Comparison of ENCODE assay signal across 8 cellular contexts in genomic region chr17:59513934-59514841, GRCh38. TPM values are rescaled to one million over a fixed set of nuclear protein-coding genes. Genes with fewer than 3 reads are reported as not detected.
A peak's percentile ranks its signal among the peaks of the same experiment; 100 is the strongest.
DNase-seq lines count a peak whose midpoint lies in the region; ATAC-seq and TF ChIP-seq lines count a peak whose summit lies in the region.

No MANE protein-coding gene starts in this region.

- no peak overlapping the region for H4K91ac ChIP-seq in mesenchymal stem cell (ENCODE audit: low read length)

- H3K23ac ChIP-seq in mesenchymal stem cell (ENCODE audit: low read length in 2 of 2): no peak overlapping the region

- TF ChIP-seq CTCF in HEK293 (tag by site-specific recombination; IDR thresholded peaks at IDR 0.05): no peak
- TF ChIP-seq CTCF in choroid plexus epithelial cell (conservative IDR thresholded peaks at IDR 0.05; ENCODE audit: low read depth, low read length): no peak

- H2AFZ ChIP-seq in mesenchymal stem cell (ENCODE audit: low read depth, low read length): no peak overlapping the region

- 72% methylated on average over 3 of the region's 8 CpGs for WGBS in mesenchymal stem cell

- DNase-seq in NCI-H510A treated with DMSO at 0.1 percent for 48 hours (lab: John Stamatoyannopoulos, UW) (peak; percentile 98), choroid plexus epithelial cell (ENCODE audit: low read depth) (peak; percentile 91), mesenchymal stem cell (peak; percentile 91)
- no peak for DNase-seq in stimulated activated CD4-positive, alpha-beta T cell treated with anti-CD3 and anti-CD28 coated beads, Interleukin-4, amount 100 ng/mL, for 4 hours
- DNase-seq in activated CD4-positive, alpha-beta T cell treated with anti-CD3 and anti-CD28 coated beads, Interleukin-2, amount 10 ng/mL, durations not matched to agents 7 days and 5 days: no peak
- DNase-seq in activated CD4-positive, alpha-beta T cell treated with anti-CD3 and anti-CD28 coated beads for 36 hours: no peak

- H2BK12ac ChIP-seq in mesenchymal stem cell (ENCODE audit: low read length in 2 of 2): no peak overlapping the region

- no peaks in the 10 kb centered on the region for H3K4me1 Mint-ChIP-seq in activated CD4-positive, alpha-beta T cell treated with anti-CD3 and anti-CD28 coated beads, Interleukin-2, amount 10 ng/mL, durations not matched to agents 7 days and 5 days
- no peaks in the 10 kb centered on the region for H3K4me1 Mint-ChIP-seq in activated CD4-positive, alpha-beta T cell treated with anti-CD3 and anti-CD28 coated beads for 36 hours

- H3K9me3 ChIP-seq in HEK293 (ENCODE audit: control insufficient read depth, insufficient read depth, low read depth, low read length) (no peaks in the 10 kb centered on the region), mesenchymal stem cell (ENCODE audit: control insufficient read depth, low read length) (no peaks in the 10 kb centered on the region)

- H3K36me3 ChIP-seq in HEK293 (ENCODE audit: control insufficient read depth in 2 of 2, insufficient read depth in 1 of 2, low read length in 2 of 2) (no peaks in the 10 kb centered on the region), mesenchymal stem cell (ENCODE audit: control insufficient read depth in 1 of 2, insufficient read depth in 2 of 2, low read depth in 1 of 2, low read length in 2 of 2) (no peaks in the 10 kb centered on the region)

- CTCF ChIA-PET in HEK293 (lab: Yijun Ruan, JAX): interaction anchor here (0.6 to 5.6 kb wide), 5 partner anchors 8 to 845 kb away, joined by 3 to 28 read pairs (median 4); no protein-coding TSS in a partner anchor
- CTCF ChIA-PET in activated CD4-positive, alpha-beta T cell treated with anti-CD3 and anti-CD28 coated beads, Interleukin-2, amount 10 ng/mL, durations not matched to agents 7 days and 5 days (lab: Charles Lee): no interaction called here
- CTCF ChIA-PET in activated CD4-positive, alpha-beta T cell treated with anti-CD3 and anti-CD28 coated beads for 36 hours (lab: Charles Lee): interaction anchor here (1.3 kb wide), 2 partner anchors 52 to 203 kb away, joined by 4 to 6 read pairs; no protein-coding TSS in a partner anchor

- H2BK15ac ChIP-seq in mesenchymal stem cell (ENCODE audit: low read depth, poor library complexity, severe bottlenecking): peak overlapping the region; percentile 52

- intact Hi-C loops in activated CD4-positive, alpha-beta T cell treated with anti-CD3 and anti-CD28 coated beads for 36 hours (cut with DNase I, micrococcal nuclease): no loop called here

- H3K27me3 Mint-ChIP-seq in activated CD4-positive, alpha-beta T cell treated with anti-CD3 and anti-CD28 coated beads, Interleukin-2, amount 10 ng/mL, durations not matched to agents 7 days and 5 days: peaks cover 2% of the 10 kb centered on the region
- no peaks in the 10 kb centered on the region for H3K27me3 Mint-ChIP-seq in activated CD4-positive, alpha-beta T cell treated with anti-CD3 and anti-CD28 coated beads for 36 hours

- no peak overlapping the region for H4K8ac ChIP-seq in mesenchymal stem cell (ENCODE audit: low read length)

- no peaks in the 10 kb centered on the region for H3K27me3 ChIP-seq in mesenchymal stem cell (ENCODE audit: control insufficient read depth in 1 of 2, insufficient read depth in 1 of 2, low read length in 2 of 2)

- no peak overlapping the region for H2BK120ac ChIP-seq in mesenchymal stem cell (ENCODE audit: low read depth, low read length)

- no peaks in the 10 kb centered on the region for H3K79me1 ChIP-seq in mesenchymal stem cell (replicated peaks; ENCODE audit: low read length, poor library complexity, severe bottlenecking)

- H3K27ac Mint-ChIP-seq in activated CD4-positive, alpha-beta T cell treated with anti-CD3 and anti-CD28 coated beads, Interleukin-2, amount 10 ng/mL, durations not matched to agents 7 days and 5 days: no peak overlapping the region
- H3K27ac Mint-ChIP-seq in activated CD4-positive, alpha-beta T cell treated with anti-CD3 and anti-CD28 coated beads for 36 hours: no peak overlapping the region

- H3K9me3 Mint-ChIP-seq in activated CD4-positive, alpha-beta T cell treated with anti-CD3 and anti-CD28 coated beads, Interleukin-2, amount 10 ng/mL, durations not matched to agents 7 days and 5 days: no peaks in the 10 kb centered on the region
- no peaks in the 10 kb centered on the region for H3K9me3 Mint-ChIP-seq in activated CD4-positive, alpha-beta T cell treated with anti-CD3 and anti-CD28 coated beads for 36 hours (ENCODE audit: low read depth)

- H3K4me2 ChIP-seq in mesenchymal stem cell (ENCODE audit: low read length, poor library complexity, severe bottlenecking): no peak overlapping the region

- H3K9ac ChIP-seq in mesenchymal stem cell (ENCODE audit: low read length): no peak overlapping the region

- no peak overlapping the region for H3K4me3 Mint-ChIP-seq in activated CD4-positive, alpha-beta T cell treated with anti-CD3 and anti-CD28 coated beads, Interleukin-2, amount 10 ng/mL, durations not matched to agents 7 days and 5 days
- H3K4me3 Mint-ChIP-seq in activated CD4-positive, alpha-beta T cell treated with anti-CD3 and anti-CD28 coated beads for 36 hours: no peak overlapping the region

- no peak overlapping the region for H3K14ac ChIP-seq in mesenchymal stem cell (ENCODE audit: low read length in 2 of 2)

- H3K36me3 Mint-ChIP-seq in activated CD4-positive, alpha-beta T cell treated with anti-CD3 and anti-CD28 coated beads, Interleukin-2, amount 10 ng/mL, durations not matched to agents 7 days and 5 days (ENCODE audit: low read depth): no peaks in the 10 kb centered on the region
- no peaks in the 10 kb centered on the region for H3K36me3 Mint-ChIP-seq in activated CD4-positive, alpha-beta T cell treated with anti-CD3 and anti-CD28 coated beads for 36 hours (ENCODE audit: low read depth)

- no peak overlapping the region for H3K18ac ChIP-seq in mesenchymal stem cell (ENCODE audit: low read depth in 1 of 2, low read length in 2 of 2)

- no peak for ATAC-seq in activated CD4-positive, alpha-beta T cell treated with anti-CD3 and anti-CD28 coated beads for 36 hours
- ATAC-seq in GM19463 (IDR thresholded peaks at IDR 0.05; ENCODE audit: unreplicated experiment): no peak

- no peak overlapping the region for H2AK5ac ChIP-seq in mesenchymal stem cell (ENCODE audit: low read length, severe bottlenecking)

- H3K27ac ChIP-seq in HEK293 (ENCODE audit: extremely low read depth, low read depth, low read length): peak overlapping the region; percentile 61
- H3K27ac ChIP-seq in mesenchymal stem cell (ENCODE audit: low read length, poor library complexity, severe bottlenecking): peak overlapping the region; percentile 40

- H3K4ac ChIP-seq in mesenchymal stem cell (ENCODE audit: low read depth in 1 of 2, low read length in 2 of 2): no peak overlapping the region

- POLR2A ChIA-PET in HEK293 (lab: Yijun Ruan, JAX): interaction anchor here (1.0 kb wide), 1 partner anchor 105 kb away, joined by 3 read pairs; the partner anchor contains the start of gene CLTC
- POLR2A ChIA-PET in activated CD4-positive, alpha-beta T cell treated with anti-CD3 and anti-CD28 coated beads, Interleukin-2, amount 10 ng/mL, durations not matched to agents 7 days and 5 days (lab: Charles Lee): no interaction called here
- POLR2A ChIA-PET in activated CD4-positive, alpha-beta T cell treated with anti-CD3 and anti-CD28 coated beads for 36 hours (lab: Charles Lee): interaction anchor here (0.6 kb wide), 1 partner anchor 9 kb away, joined by 3 read pairs; no protein-coding TSS in a partner anchor

- H3K4me1 ChIP-seq in HEK293 (ENCODE audit: control insufficient read depth, insufficient read depth, low read length) (peaks cover 7% of the 10 kb centered on the region), mesenchymal stem cell (ENCODE audit: control insufficient read depth, insufficient read depth, low read depth, low read length) (peaks cover 3% of the 10 kb centered on the region)

- H3K4me3 ChIP-seq in HEK293 (ENCODE audit: low read depth, low read length): no peak overlapping the region
- H3K4me3 ChIP-seq in choroid plexus epithelial cell (ENCODE audit: low read depth, low read length): no peak overlapping the region
- H3K4me3 ChIP-seq in mesenchymal stem cell (ENCODE audit: insufficient read depth in 1 of 2, low read depth in 1 of 2, low read length in 2 of 2): no peak overlapping the region

- no peak overlapping the region for H2BK5ac ChIP-seq in mesenchymal stem cell (ENCODE audit: low read depth, low read length, poor library complexity, severe bottlenecking)

TF ChIP-seq in HEK293, 187 proteins besides CTCF, POLR2A, EP300 and RAD21 (continues in another document):
- TF ChIP-seq ZNF133 (tag by site-specific recombination; IDR thresholded peaks at IDR 0.05): no peak
- no peak for TF ChIP-seq ZNF140 (tag by site-specific recombination; IDR thresholded peaks at IDR 0.05)
- no peak for TF ChIP-seq ZNF24 (tag by site-specific recombination; IDR thresholded peaks at IDR 0.05)
- no peak for TF ChIP-seq ZNF221 (tag by site-specific recombination; IDR thresholded peaks at IDR 0.05; ENCODE audit: borderline replicate concordance)
- no peak for TF ChIP-seq ZNF239 (tag by site-specific recombination; IDR thresholded peaks at IDR 0.05)
- no peak for TF ChIP-seq ZNF585B (tag by site-specific recombination; IDR thresholded peaks at IDR 0.05)
- TF ChIP-seq ZBTB1 (tag by site-specific recombination; IDR thresholded peaks at IDR 0.05): no peak
- TF ChIP-seq ZNF792 (tag by site-specific recombination; IDR thresholded peaks at IDR 0.05): no peak
- no peak for TF ChIP-seq ZNF701 (tag by site-specific recombination; IDR thresholded peaks at IDR 0.05)
- TF ChIP-seq ZBTB21 (tag by site-specific recombination; IDR thresholded peaks at IDR 0.05): no peak
- TF ChIP-seq ZNF629 (tag by site-specific recombination; IDR thresholded peaks at IDR 0.05): no peak
- TF ChIP-seq ZNF510 (tag by site-specific recombination; IDR thresholded peaks at IDR 0.05; ENCODE audit: insufficient replicate concordance): no peak

RNA-seq across cellular contexts. Expression of gene DHX40, which starts 51.2 kb away (rescaled TPM):
- 17.8 TPM for polyA plus RNA-seq in mesenchymal stem cell (2013, experiment 1 of 2)
- polyA plus RNA-seq in mesenchymal stem cell (2013, experiment 2 of 2): 18.4 TPM
- total RNA-seq in activated CD4-positive, alpha-beta T cell treated with anti-CD3 and anti-CD28 coated beads, Interleukin-2, amount 10 ng/mL, durations not matched to agents 7 days and 5 days: 10 to 100 TPM; 17.9 to 18.4 TPM
- 10 to 100 TPM; 22.9 to 24.1 TPM for total RNA-seq in activated CD4-positive, alpha-beta T cell treated with anti-CD3 and anti-CD28 coated beads for 36 hours

Comparison
In these comparisons a context has a peak if more than half of its experiments do, and no peak if none do; other contexts are left out.
1. DNase-seq: peak in NCI-H510A treated with DMSO at 0.1 percent for 48 hours (single experiment), choroid plexus epithelial cell (single experiment) and mesenchymal stem cell (single experiment); none in stimulated activated CD4-positive, alpha-beta T cell treated with anti-CD3 and anti-CD28 coated beads, Interleukin-4, amount 100 ng/mL, for 4 hours (0 of 2), activated CD4-positive, alpha-beta T cell treated with anti-CD3 and anti-CD28 coated beads, Interleukin-2, amount 10 ng/mL, durations not matched to agents 7 days and 5 days (single experiment) and activated CD4-positive, alpha-beta T cell treated with anti-CD3 and anti-CD28 coated beads for 36 hours (single experiment).